8 cellular contexts compared by ENCODE assay signal in the genomic region with DNA sequence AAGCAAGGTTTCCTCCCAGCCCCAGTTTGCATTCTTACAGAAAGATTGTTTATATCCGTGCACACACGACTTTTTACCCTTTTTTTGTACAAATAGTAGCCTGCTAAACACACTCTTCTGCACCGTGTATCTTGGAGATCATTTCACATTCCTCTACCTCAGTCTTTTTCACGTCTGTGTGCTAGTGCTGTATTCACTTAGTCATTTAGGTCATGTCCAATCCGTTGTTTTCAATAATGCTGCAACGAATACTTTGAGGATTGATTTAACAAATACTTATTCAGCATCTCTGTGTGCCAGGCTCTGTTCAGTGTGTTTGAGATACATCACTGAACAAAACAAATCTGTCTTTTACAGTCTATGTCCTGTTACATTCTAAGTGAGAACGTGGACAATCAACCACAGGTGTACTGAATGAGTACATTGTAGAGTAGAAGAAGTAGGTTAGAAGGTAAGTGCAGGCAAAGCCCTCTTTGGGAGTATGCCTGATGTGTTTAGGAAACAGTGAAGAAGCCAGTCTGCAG. TPM values are rescaled to one million over a fixed set of nuclear protein-coding genes. Genes with fewer than 3 reads are reported as not detected.
A peak's percentile ranks its signal among the peaks of the same experiment; 100 is the strongest.
DNase-seq lines count a peak whose midpoint lies in the region; ATAC-seq and TF ChIP-seq lines count a peak whose summit lies in the region.

No MANE protein-coding gene starts in this region.

- peak overlapping the region; percentile 97 for H3K4me3 ChIP-seq in SJCRH30
- H3K4me3 ChIP-seq in esophagus muscularis mucosa, result peak overlapping the region; percentile 74 to 79 (median 77)
- peak overlapping the region; percentile 48 to 64 for H3K4me3 ChIP-seq in prostate gland

- WGBS in esophagus muscularis mucosa, result 15% methylated on average over 7 of the region's 7 CpGs
- WGBS in prostate gland, result 10% methylated on average over 7 of the region's 7 CpGs

- intact Hi-C loops in esophagus muscularis mucosa (cut with DNase I) (loop anchor here (5.0 kb wide), 1 partner anchor 63 kb away; a partner anchor contains a TSS), prostate gland (cut with DNase I) (loop anchor here (1.0 to 5.0 kb wide), 2 partner anchors 55 to 73 kb away; a partner anchor contains a TSS)

- DNase-seq in G401 (ENCODE audit: low spot score), result peak; percentile 62
- DNase-seq in SJCRH30, result no peak
- DNase-seq in esophagus muscularis mucosa (ENCODE audit: extremely low spot score), result no peak
- no peak for DNase-seq in prostate gland (ENCODE audit: low spot score)
- no peak for DNase-seq in NOMO-1 treated with DMSO at 0.1 percent for 48 hours (lab: John Stamatoyannopoulos, UW; ENCODE audit: unreplicated experiment)
- DNase-seq in activated CD8-positive, alpha-beta memory T cell treated with anti-CD3 and anti-CD28 coated beads, Interleukin-2, amount 50 U/mL, for 4 hours, result no peak
- DNase-seq in activated CD4-positive, alpha-beta T cell treated with anti-CD3 and anti-CD28 coated beads for 1 hour, result no peak

- in situ Hi-C loops in G401 (cut with HindIII; ENCODE audit: low sequenced_read_pairs), result no loop called here

- TF ChIP-seq CTCF in esophagus muscularis mucosa (IDR thresholded peaks at IDR 0.05), result no peak
- TF ChIP-seq CTCF in prostate gland (IDR thresholded peaks at IDR 0.05), result no peak

- H3K4me1 ChIP-seq in SJCRH30 (no peaks in the 10 kb centered on the region; the same call in 1 of the 2 replicates), esophagus muscularis mucosa (peaks cover 22 to 35% (median 28%) of the 10 kb centered on the region in 4 donors), prostate gland (replicated peaks) (peaks cover 10% of the 10 kb centered on the region)

- no peaks in the 10 kb centered on the region for H3K9me3 ChIP-seq in SJCRH30 (replicated peaks)
- H3K9me3 ChIP-seq in esophagus muscularis mucosa, result no peaks in the 10 kb centered on the region
- no peaks in the 10 kb centered on the region for H3K9me3 ChIP-seq in prostate gland

- H3K27ac ChIP-seq in SJCRH30 (no peak overlapping the region; the same call in 1 of the 2 replicates), esophagus muscularis mucosa (replicated peaks in 1 of 4) (peak overlapping the region; percentile 84 to 94 (median 88)), prostate gland (peak overlapping the region; percentile 77 to 79)

- ATAC-seq in HG02885 (IDR thresholded peaks at IDR 0.05; ENCODE audit: poor library complexity, unreplicated experiment), result no peak

- H3K27me3 ChIP-seq in SJCRH30 (no peaks in the 10 kb centered on the region), esophagus muscularis mucosa (no peaks in the 10 kb centered on the region), prostate gland (replicated peaks; ENCODE audit: insufficient read depth) (no peaks in the 10 kb centered on the region)

- H3K36me3 ChIP-seq in SJCRH30, result no peaks in the 10 kb centered on the region; the same call in none of the 2 replicates
- H3K36me3 ChIP-seq in esophagus muscularis mucosa, result peaks cover 16 to 48% (median 29%) of the 10 kb centered on the region in 4 donors
- H3K36me3 ChIP-seq in prostate gland, result no peaks in the 10 kb centered on the region

- TF ChIP-seq EP300 in esophagus muscularis mucosa (IDR thresholded peaks at IDR 0.05), result no peak

- TF ChIP-seq POLR2A in esophagus muscularis mucosa (IDR thresholded peaks at IDR 0.05; ENCODE audit: low read depth) (no peak), prostate gland (IDR thresholded peaks at IDR 0.05) (no peak)

RNA-seq across cellular contexts. Expression of a gene that starts 0.9 kb away (rescaled TPM):
- 6.7 and 11.8 TPM in 2 replicates for total RNA-seq in G401 (2014; rRNA removed; shearing (Covaris generic))
- 7.0 and 7.5 TPM in 2 replicates for total RNA-seq in SJCRH30 (2014; rRNA removed; shearing (Covaris generic))
- 1 to 10 TPM; 6.2 to 9.6 (median 7.5) TPM for total RNA-seq in esophagus muscularis mucosa
- total RNA-seq in prostate gland, result 10 to 100 TPM; 20.7 to 56.6 TPM

RNA-seq across cellular contexts. Expression of a gene that starts 9.8 kb away (rescaled TPM):
- 0.37 and 0.92 TPM in 2 replicates for total RNA-seq in G401 (2014; rRNA removed; shearing (Covaris generic))
- total RNA-seq in SJCRH30 (2014; rRNA removed; shearing (Covaris generic)), result 3.0 and 7.2 TPM in 2 replicates
- 1 to 10 TPM in 3 of 4 donors, under 1 TPM in 1; 0.91 to 6.6 (median 2.5) TPM for total RNA-seq in esophagus muscularis mucosa
- 1 to 10 TPM; 1.5 to 7.6 TPM for total RNA-seq in prostate gland

RNA-seq across cellular contexts. Expression of a gene that starts 54.5 kb away (rescaled TPM):
- 5.8 and 13.2 TPM in 2 replicates for total RNA-seq in G401 (2014; rRNA removed; shearing (Covaris generic))
- total RNA-seq in SJCRH30 (2014; rRNA removed; shearing (Covaris generic)), result 10.9 and 14.5 TPM in 2 replicates
- 10 to 100 TPM; 18.2 to 54.6 (median 42.9) TPM for total RNA-seq in esophagus muscularis mucosa
- total RNA-seq in prostate gland, result 10 to 100 TPM; 17.4 to 62.8 TPM
